ENCODE assay signal across 13 cellular contexts in genomic region chr3:64627042-64627441, GRCh38.
A peak's percentile ranks its signal among the peaks of the same experiment; 100 is the strongest.
DNase-seq lines count a peak whose midpoint lies in the region; ATAC-seq and TF ChIP-seq lines count a peak whose summit lies in the region.
"Had no signal": no experiment of that assay in that cellular context is flagged by ENCODE, and none has a peak within 500 bp of the region (broad histone marks: within the 10 kb centered on the region; RNA-seq: fewer than 3 reads in every experiment).

No MANE protein-coding gene starts in this region.

- H3K9me3 ChIP-seq in IMR-90 (ENCODE audit: control insufficient read depth, insufficient read depth, low read length) (0 out of 2 replicates have a peak, but pooled peaks cover 2% of the 10 kb centered on the region), hepatocyte (ENCODE audit: low read depth) (no peaks in the 10 kb centered on the region), neuronal stem cell (replicated peaks in 1 of 2; ENCODE audit: control insufficient read depth in 2 of 2, insufficient read depth in 1 of 2, low read depth in 1 of 2, low read length in 2 of 2) (peaks cover 0 to 2% of the 10 kb centered on the region in 2 donors), endodermal cell (ENCODE audit: control insufficient read depth, low read length) (no peaks in the 10 kb centered on the region)
- no peaks in the 10 kb centered on the region for H3K9me3 ChIP-seq in CD4-positive, alpha-beta T cell (ENCODE audit: control insufficient read depth, low read length)

- H3K27ac Mint-ChIP-seq in endodermal cell = no peak overlapping the region
- no peak overlapping the region for H3K27ac Mint-ChIP-seq in CD4-positive, alpha-beta T cell
- H3K27ac Mint-ChIP-seq: CD4-positive, alpha-beta memory T cell; GM23338 had no signal

- no peak overlapping the region for H3K27ac ChIP-seq in IMR-90 (ENCODE audit: insufficient read depth, low read length)
- peak overlapping the region; percentile 22 for H3K27ac ChIP-seq in hepatocyte
- H3K27ac ChIP-seq in neuronal stem cell (replicated peaks; ENCODE audit: low read length) = peak overlapping the region; percentile 40
- H3K27ac ChIP-seq in endodermal cell (ENCODE audit: low read depth, low read length) = no peak overlapping the region
- no peak overlapping the region for H3K27ac ChIP-seq in CD4-positive, alpha-beta T cell (ENCODE audit: low read depth, low read length)
- H3K27ac ChIP-seq: C4-2B, HL-60 had no signal

- no peaks in the 10 kb centered on the region for H3K9me3 Mint-ChIP-seq in endodermal cell
- peaks cover 8% of the 10 kb centered on the region for H3K9me3 Mint-ChIP-seq in CD4-positive, alpha-beta T cell
- H3K9me3 Mint-ChIP-seq: GM23338 had no signal

- WGBS in IMR-90 (ENCODE audit: extremely low coverage in 2 of 2, insufficient read length in 1 of 2), 2 experiments = no CpG with 5 or more reads among the region's 5 CpGs
- whole genome bisulfite sequencing in hepatocyte (ENCODE audit: low lambda C conversion rate, missing lambda C conversion rate) = 97% methylated on average over 5 of the region's 5 CpGs
- WGBS in neuronal stem cell (ENCODE audit: extremely low coverage in 2 of 2, insufficient read length in 2 of 2, insufficient replicate concordance in 1 of 2), 2 donors = no CpG with 5 or more reads among the region's 5 CpGs
- 95 to 100% methylated on average over 1 to 5 of the region's 5 CpGs for WGBS in endodermal cell (ENCODE audit: insufficient coverage in 1 of 2, insufficient read length in 1 of 2), 2 experiments

- peaks cover 7% of the 10 kb centered on the region; the same call in 1 of the 2 replicates for H3K36me3 ChIP-seq in IMR-90 (ENCODE audit: control insufficient read depth, insufficient read depth, low read length)
- no peaks in the 10 kb centered on the region for H3K36me3 ChIP-seq in hepatocyte (replicated peaks; ENCODE audit: insufficient read depth, low read depth)
- H3K36me3 ChIP-seq in neuronal stem cell (replicated peaks in 1 of 2; ENCODE audit: control insufficient read depth in 2 of 2, insufficient read depth in 2 of 2, low read length in 2 of 2) = peaks cover 7 to 13% of the 10 kb centered on the region in 2 donors
- peaks cover 64% of the 10 kb centered on the region for H3K36me3 ChIP-seq in endodermal cell (ENCODE audit: control insufficient read depth, insufficient read depth, low read length)

- H4K5ac ChIP-seq in IMR-90 (ENCODE audit: low read depth, low read length) = no peak overlapping the region

- peaks cover 6% of the 10 kb centered on the region for H3K36me3 Mint-ChIP-seq in endodermal cell (ENCODE audit: low read depth)
- H3K36me3 Mint-ChIP-seq in CD4-positive, alpha-beta T cell (ENCODE audit: low read depth) = no peaks in the 10 kb centered on the region
- H3K36me3 Mint-ChIP-seq: CD4-positive, alpha-beta memory T cell had no signal

- H2BK5ac ChIP-seq in IMR-90 (ENCODE audit: low read depth, low read length, poor library complexity, severe bottlenecking) = no peak overlapping the region
- H2BK5ac ChIP-seq in neuronal stem cell (ENCODE audit: low read length) = no peak overlapping the region

- H3K18ac ChIP-seq in IMR-90 (ENCODE audit: low read depth, low read length) = no peak overlapping the region
- H3K18ac ChIP-seq in neuronal stem cell (ENCODE audit: low read length) = no peak overlapping the region

- no peak overlapping the region for H2BK20ac ChIP-seq in IMR-90 (ENCODE audit: low read depth, low read length)

- no peak for TF ChIP-seq CTCF in IMR-90 (conservative IDR thresholded peaks at IDR 0.05; ENCODE audit: low read depth, low read length)
- TF ChIP-seq CTCF in hepatocyte (IDR thresholded peaks at IDR 0.05; ENCODE audit: poor library complexity) = no peak
- TF ChIP-seq CTCF in endodermal cell (conservative IDR thresholded peaks at IDR 0.05) = no peak
- TF ChIP-seq CTCF in CD4-positive, alpha-beta T cell (IDR thresholded peaks at IDR 0.05) = no peak

- no peaks in the 10 kb centered on the region for H3K9me2 ChIP-seq in hepatocyte (replicated peaks; ENCODE audit: insufficient read depth)

- no peak overlapping the region for H3K9ac ChIP-seq in IMR-90 (ENCODE audit: low read depth, low read length)
- no peak overlapping the region for H3K9ac ChIP-seq in neuronal stem cell (ENCODE audit: low read depth, low read length, poor library complexity)
- no peak overlapping the region for H3K9ac ChIP-seq in endodermal cell (ENCODE audit: extremely low read depth, low read length, poor library complexity, severe bottlenecking)

- H4K20me1 ChIP-seq in IMR-90 (ENCODE audit: insufficient read depth, low read length) (no peaks in the 10 kb centered on the region), hepatocyte (ENCODE audit: insufficient read depth, poor library complexity, severe bottlenecking) (no peaks in the 10 kb centered on the region)

- dilution Hi-C loops in IMR-90 (cut with HindIII; ENCODE audit: low sequenced_read_pairs, unreplicated experiment) = no loop called here

- BruUV-seq in IMR-90 (replicated peaks; lab: Mats Ljungman, UMichigan) = no TSS peak

- no peak overlapping the region for H3K14ac ChIP-seq in IMR-90 (replicated peaks; ENCODE audit: low read depth, low read length)
- no peak overlapping the region for H3K14ac ChIP-seq in neuronal stem cell (ENCODE audit: low read length)

- H2BK120ac ChIP-seq in IMR-90 (ENCODE audit: low read depth, low read length) (no peak overlapping the region), neuronal stem cell (ENCODE audit: low read depth, low read length) (no peak overlapping the region)

- in situ Hi-C loops in IMR-90 (cut with MboI; ENCODE audit: low sequenced_read_pairs) = no loop called here

- H3K79me2 ChIP-seq in hepatocyte = no peaks in the 10 kb centered on the region

- H2BK15ac ChIP-seq in IMR-90 (ENCODE audit: low read depth, low read length) (no peak overlapping the region), neuronal stem cell (ENCODE audit: low read length) (no peak overlapping the region)

- H3K4me3 Mint-ChIP-seq in endodermal cell = no peak overlapping the region
- no peak overlapping the region for H3K4me3 Mint-ChIP-seq in CD4-positive, alpha-beta T cell
- H3K4me3 Mint-ChIP-seq: CD4-positive, alpha-beta memory T cell; GM23338 had no signal

- peaks cover 7% of the 10 kb centered on the region for H3K4me1 Mint-ChIP-seq in endodermal cell
- H3K4me1 Mint-ChIP-seq in CD4-positive, alpha-beta T cell (ENCODE audit: low read depth) = no peaks in the 10 kb centered on the region
- H3K4me1 Mint-ChIP-seq: CD4-positive, alpha-beta memory T cell had no signal

- no peak overlapping the region for H3K56ac ChIP-seq in IMR-90 (ENCODE audit: extremely low read depth, insufficient read depth, low read length)

- H4K91ac ChIP-seq in IMR-90 (ENCODE audit: insufficient read depth, low read depth, low read length) (no peak overlapping the region), neuronal stem cell (ENCODE audit: low read depth, low read length, poor library complexity) (no peak overlapping the region)

- TF ChIP-seq RAD21 in IMR-90 (IDR thresholded peaks at IDR 0.05; ENCODE audit: low read length) = no peak

- DNase-seq in IMR-90 = no peak
- DNase-seq in hepatocyte (ENCODE audit: low spot score) = no peak
- DNase-seq in neuronal stem cell (ENCODE audit: low spot score) = no peak
- no peak for DNase-seq in endodermal cell
- DNase-seq in sciatic nerve (ENCODE audit: low spot score) = no peak
- DNase-seq in CD4-positive, alpha-beta T cell = no peak
- DNase-seq: AML-193; Calu3; CD4-positive, alpha-beta memory T cell; GF-D8 had no signal

- no peaks in the 10 kb centered on the region for H3K9me1 ChIP-seq in IMR-90 (ENCODE audit: insufficient read depth, low read length)

- ATAC-seq in IMR-90 (ENCODE audit: low read depth) (no peak), sciatic nerve (no peak)
- no peak for ATAC-seq in CD4-positive, alpha-beta T cell (ENCODE audit: poor library complexity)
- ATAC-seq: GM23338 had no signal

- H2AK5ac ChIP-seq in IMR-90 (ENCODE audit: low read depth, low read length) = no peak overlapping the region
- no peak overlapping the region for H2AK5ac ChIP-seq in neuronal stem cell (ENCODE audit: low read depth, low read length)

- H3K4me3 ChIP-seq in IMR-90 (ENCODE audit: insufficient read depth, low read depth, low read length) (no peak overlapping the region), hepatocyte (no peak overlapping the region), neuronal stem cell (ENCODE audit: low read length in 2 of 2) (no peak overlapping the region), endodermal cell (ENCODE audit: low read length) (no peak overlapping the region)
- H3K4me3 ChIP-seq: GM23338 had no signal

- H2AFZ ChIP-seq in IMR-90 (replicated peaks; ENCODE audit: low read length, poor library complexity) (no peak overlapping the region), hepatocyte (no peak overlapping the region), neuronal stem cell (ENCODE audit: low read length) (no peak overlapping the region)
- H2AFZ ChIP-seq: GM23338 had no signal

- H3K23ac ChIP-seq in IMR-90 (ENCODE audit: low read depth, low read length) (no peak overlapping the region), neuronal stem cell (ENCODE audit: low read depth, low read length, poor library complexity) (no peak overlapping the region)

- intact Hi-C loops in IMR-90 (cut with micrococcal nuclease) (no loop called here), sciatic nerve (cut with DNase I) (no loop called here)
- intact Hi-C loops in CD4-positive, alpha-beta T cell (cut with DNase I, micrococcal nuclease) = no loop called here

- H3K27me3 Mint-ChIP-seq in endodermal cell (ENCODE audit: insufficient read depth) = no peaks in the 10 kb centered on the region
- no peaks in the 10 kb centered on the region for H3K27me3 Mint-ChIP-seq in CD4-positive, alpha-beta T cell
- H3K27me3 Mint-ChIP-seq: CD4-positive, alpha-beta memory T cell had no signal

- no peak for TF ChIP-seq POLR2A in IMR-90 (IDR thresholded peaks at IDR 0.05; ENCODE audit: low read depth, low read length)

- H2AK9ac ChIP-seq in IMR-90 (replicated peaks; ENCODE audit: low read depth, low read length, poor library complexity) = no peak overlapping the region

- no peak overlapping the region for H3K4me2 ChIP-seq in IMR-90 (ENCODE audit: low read depth, low read length)
- no peak overlapping the region for H3K4me2 ChIP-seq in hepatocyte
- no peak overlapping the region for H3K4me2 ChIP-seq in neuronal stem cell (ENCODE audit: insufficient read depth, low read length, poor library complexity, severe bottlenecking)
- H3K4me2 ChIP-seq: GM23338 had no signal

- POLR2A ChIA-PET in IMR-90 (lab: Charles Lee; ENCODE audit: unreplicated experiment) = no interaction called here
- POLR2A ChIA-PET in CD4-positive, alpha-beta T cell (lab: Charles Lee) = no interaction called here

- no peaks in the 10 kb centered on the region for H3K27me3 ChIP-seq in IMR-90 (ENCODE audit: control insufficient read depth, insufficient read depth, low read length)
- H3K27me3 ChIP-seq in hepatocyte = no peaks in the 10 kb centered on the region
- H3K27me3 ChIP-seq in neuronal stem cell (ENCODE audit: control insufficient read depth in 3 of 3, insufficient read depth in 3 of 3, low read depth in 1 of 3, low read length in 3 of 3) = no peaks in the 10 kb centered on the region
- no peaks in the 10 kb centered on the region for H3K27me3 ChIP-seq in endodermal cell (ENCODE audit: control insufficient read depth, insufficient read depth, low read length, poor library complexity, severe bottlenecking)
- no peaks in the 10 kb centered on the region for H3K27me3 ChIP-seq in CD4-positive, alpha-beta T cell (ENCODE audit: control insufficient read depth, insufficient read depth, low read length)

- H3K4ac ChIP-seq in IMR-90 (ENCODE audit: low read depth, low read length) (no peak overlapping the region), neuronal stem cell (ENCODE audit: low read length) (no peak overlapping the region)

- H3K4me1 ChIP-seq in IMR-90 (ENCODE audit: control insufficient read depth, insufficient read depth, low read length) (no peaks in the 10 kb centered on the region), hepatocyte (ENCODE audit: insufficient read depth) (no peaks in the 10 kb centered on the region), neuronal stem cell (ENCODE audit: control insufficient read depth in 2 of 2, insufficient read depth in 1 of 2, low read depth in 1 of 2, low read length in 2 of 2) (peaks cover 7 to 14% of the 10 kb centered on the region in 2 donors), endodermal cell (ENCODE audit: control insufficient read depth, insufficient read depth, low read length) (peaks cover 2% of the 10 kb centered on the region)

- H4K8ac ChIP-seq in IMR-90 (ENCODE audit: low read depth in 2 of 2, low read length in 2 of 2) (no peak overlapping the region), neuronal stem cell (ENCODE audit: low read depth, low read length) (no peak overlapping the region)

- no peaks in the 10 kb centered on the region for H3K79me1 ChIP-seq in IMR-90 (ENCODE audit: low read depth in 1 of 2, low read length in 2 of 2)
- no peaks in the 10 kb centered on the region for H3K79me1 ChIP-seq in neuronal stem cell (ENCODE audit: low read depth, low read length)

- CTCF ChIA-PET in IMR-90 (lab: Yijun Ruan, JAX) = no interaction called here
- CTCF ChIA-PET in CD4-positive, alpha-beta T cell (lab: Charles Lee) = no interaction called here

- no peak overlapping the region for H2BK12ac ChIP-seq in neuronal stem cell (ENCODE audit: low read length)

Comparison
In these comparisons a context has a peak if more than half of its experiments do, and no peak if none do; other contexts are left out.
1. H3K27ac ChIP-seq: peak in hepatocyte (single experiment) and neuronal stem cell (single experiment); none in IMR-90 (single experiment), endodermal cell (single experiment) and CD4-positive, alpha-beta T cell (single experiment).